16 cellular contexts compared by ENCODE assay signal in genomic region chrX:41198410-41198809, GRCh38.
DNase-seq lines count a peak whose midpoint lies in the region; ATAC-seq and TF ChIP-seq lines count a peak whose summit lies in the region.
"Had no signal": no experiment of that assay in that cellular context is flagged by ENCODE, and none has a peak within 500 bp of the region (broad histone marks: within the 10 kb centered on the region; RNA-seq: fewer than 3 reads in every experiment).

No MANE protein-coding gene starts in this region.

- peak overlapping the region; percentile 84 for H3K27ac ChIP-seq in VCaP
- H3K27ac ChIP-seq in osteoblast (ENCODE audit: low read depth, low read length), result no peak overlapping the region
- no peak overlapping the region for H3K27ac ChIP-seq in gastroesophageal sphincter
- H3K27ac ChIP-seq in esophagus squamous epithelium, result peak overlapping the region in 1 of 4 donors; percentile 26

- BruUV-seq in Calu3 (replicated peaks; lab: Mats Ljungman, UMichigan), result no TSS peak

- H3K4me1 Mint-ChIP-seq in Calu3 (ENCODE audit: low read depth, unreplicated experiment), result no peaks in the 10 kb centered on the region

- no peak overlapping the region for H2AFZ ChIP-seq in osteoblast (ENCODE audit: low read length)

- CTCF ChIA-PET in Calu3 (lab: Charles Lee), result no interaction called here

- TF ChIP-seq EP300 in gastroesophageal sphincter (IDR thresholded peaks at IDR 0.05), result no peak

- intact Hi-C loops in Calu3 (cut with micrococcal nuclease; ENCODE audit: unreplicated experiment), result loop anchor here (1.0 kb wide), 1 partner anchor 18 kb away; no protein-coding TSS in a partner anchor
- intact Hi-C loops in esophagus squamous epithelium (cut with DNase I), result no loop called here

- TF ChIP-seq CTCF in Calu3 (IDR thresholded peaks at IDR 0.05; ENCODE audit: unreplicated experiment) (no peak), VCaP (conservative IDR thresholded peaks at IDR 0.05) (no peak), osteoblast (IDR thresholded peaks at IDR 0.05; ENCODE audit: extremely low read depth, low read depth, low read length) (no peak), gastroesophageal sphincter (IDR thresholded peaks at IDR 0.05) (no peak), esophagus squamous epithelium (IDR thresholded peaks at IDR 0.05) (no peak)

- no peak overlapping the region for H3K4me3 Mint-ChIP-seq in Calu3 (ENCODE audit: low read depth, unreplicated experiment)
- H3K4me3 Mint-ChIP-seq: CD4-positive, alpha-beta memory T cell had no signal

- no peak for ATAC-seq in gastroesophageal sphincter
- ATAC-seq: HCT116 had no signal

- H3K4me2 ChIP-seq in osteoblast (ENCODE audit: insufficient read depth, low read length), result no peak overlapping the region

- no peak overlapping the region for H3K27ac Mint-ChIP-seq in Calu3 (ENCODE audit: unreplicated experiment)

- no peaks in the 10 kb centered on the region for H3K27me3 Mint-ChIP-seq in Calu3 (ENCODE audit: unreplicated experiment)
- H3K27me3 Mint-ChIP-seq: CD4-positive, alpha-beta memory T cell had no signal

- 83 to 100% methylated on average over 1 of the region's 1 CpG for WGBS in gastroesophageal sphincter (ENCODE audit: low coverage in 1 of 2), 2 donors
- 38 to 83% methylated on average over 1 of the region's 1 CpG for WGBS in esophagus squamous epithelium, 2 donors

- H4K20me1 ChIP-seq in osteoblast (ENCODE audit: insufficient read depth, low read length), result no peaks in the 10 kb centered on the region

- TF ChIP-seq POLR2A in gastroesophageal sphincter (IDR thresholded peaks at IDR 0.05) (no peak), esophagus squamous epithelium (IDR thresholded peaks at IDR 0.05) (no peak)

- H3K9me3 ChIP-seq in osteoblast (ENCODE audit: low read depth, low read length) (no peaks in the 10 kb centered on the region), gastroesophageal sphincter (no peaks in the 10 kb centered on the region), esophagus squamous epithelium (no peaks in the 10 kb centered on the region)

- H3K4me1 ChIP-seq in osteoblast (ENCODE audit: insufficient read depth, low read length) (no peaks in the 10 kb centered on the region), gastroesophageal sphincter (no peaks in the 10 kb centered on the region), esophagus squamous epithelium (peaks cover 0 to 5% (median 0%) of the 10 kb centered on the region in 3 donors)

- DNase-seq in NCI-H2029 (lab: John Stamatoyannopoulos, UW) (peak; percentile 6), NCI-H2029 treated with DMSO at 0.1 percent for 48 hours (lab: John Stamatoyannopoulos, UW) (no peak), Calu3 (peak; percentile 45), osteoblast (ENCODE audit: insufficient read length, low spot score, missing footprints) (peak; percentile 17), esophagus squamous epithelium (lab: John Stamatoyannopoulos, UW) (no peak), RKO (ENCODE audit: low spot score) (no peak)
- DNase-seq: CD4-positive, alpha-beta memory T cell; GOT3; KBM-7; MV-4-11; NCI-H187 treated with DMSO at 0.1 percent for 48 hours; NCI-H510A; NCI-H82 had no signal

- peaks cover 23% of the 10 kb centered on the region for H3K36me3 Mint-ChIP-seq in Calu3 (ENCODE audit: insufficient read depth, unreplicated experiment)

- H3K4me3 ChIP-seq in osteoblast (ENCODE audit: insufficient read depth, low read length) (no peak overlapping the region), gastroesophageal sphincter (no peak overlapping the region), esophagus squamous epithelium (no peak overlapping the region)

- H3K36me3 ChIP-seq in osteoblast (ENCODE audit: insufficient read depth, low read length), result peaks cover 26% of the 10 kb centered on the region
- H3K36me3 ChIP-seq in gastroesophageal sphincter, result peaks cover 0 to 55% of the 10 kb centered on the region in 2 donors
- H3K36me3 ChIP-seq in esophagus squamous epithelium, result peaks cover 0 to 81% (median 10%) of the 10 kb centered on the region in 3 donors

- no peaks in the 10 kb centered on the region for H3K9me3 Mint-ChIP-seq in Calu3 (ENCODE audit: low read depth, unreplicated experiment)

- H3K27me3 ChIP-seq in osteoblast (ENCODE audit: insufficient read depth, low read length) (no peaks in the 10 kb centered on the region), gastroesophageal sphincter (no peaks in the 10 kb centered on the region), esophagus squamous epithelium (no peaks in the 10 kb centered on the region)

- peaks cover 3% of the 10 kb centered on the region for H3K79me2 ChIP-seq in osteoblast (ENCODE audit: insufficient read depth, low read length)

Comparison
In these comparisons a context has a peak if more than half of its experiments do, and no peak if none do; other contexts are left out.
1. DNase-seq: peak in NCI-H2029 (single experiment), Calu3 (single experiment) and osteoblast (single experiment); none in NCI-H2029 treated with DMSO at 0.1 percent for 48 hours (single experiment), esophagus squamous epithelium (single experiment) and RKO (single experiment).